Comparison of ENCODE assay signal across 34 cellular contexts in the genomic region with DNA sequence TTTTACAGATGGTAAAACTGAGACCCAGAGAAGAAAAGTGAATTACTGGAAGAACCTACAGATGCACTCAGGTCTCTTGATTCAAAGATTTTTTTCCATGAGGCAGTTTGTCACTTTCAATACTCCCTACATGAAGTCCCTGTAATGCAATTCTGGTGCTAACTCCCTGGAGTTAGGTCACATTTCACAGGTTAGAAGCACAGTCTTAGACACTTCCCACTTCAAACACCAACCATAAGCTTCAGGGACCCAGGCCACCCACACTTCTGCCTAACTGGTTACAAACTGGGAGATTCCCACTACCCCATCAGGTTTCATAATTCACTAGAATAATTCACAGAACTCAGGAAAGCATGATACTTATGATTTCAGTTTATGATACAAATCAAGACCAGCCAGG. TPM values are rescaled to one million over a fixed set of nuclear protein-coding genes. Genes with fewer than 3 reads are reported as not detected.
"Had no signal": no experiment of that assay in that cellular context is flagged by ENCODE, and none has a peak within 500 bp of the region (broad histone marks: within the 10 kb centered on the region; RNA-seq: fewer than 3 reads in every experiment).

No MANE protein-coding gene starts in this region.

- H3K4me3 Mint-ChIP-seq: activated naive CD4-positive, alpha-beta T cell treated with anti-CD3 and anti-CD28 coated beads, Interleukin-2, amount 50 U/mL, for 24 hours; activated T-cell treated with anti-CD3 and anti-CD28 coated beads, Interleukin-2, amount 50 U/mL, for 72 hours; T-helper 1 cell treated with Interleukin-12 subunit alpha and Interleukin-12 subunit beta and Interleukin-4 antibody, amounts not matched to agents 30 μg/mL and 1 μg/mL, for 36 hours; T-helper 2 cell treated with Interferon-gamma antibody and Interleukin-4, amounts not matched to agents 5 μg/mL and 100 μg/mL, for 36 hours had no signal

- H3K9me3 Mint-ChIP-seq: activated naive CD4-positive, alpha-beta T cell treated with anti-CD3 and anti-CD28 coated beads, Interleukin-2, amount 50 U/mL, for 24 hours; activated T-cell treated with anti-CD3 and anti-CD28 coated beads, Interleukin-2, amount 50 U/mL, for 72 hours; activated T-helper 2 cell treated with anti-CD3 and anti-CD28 coated beads, Interferon-gamma antibody, Interleukin-2, Interleukin-4, amounts not matched to agents 10 μg/mL and 5 μg/mL and 100 μg/mL, durations not matched to agents 14 hours and 24 hours and 36 hours; T-helper 1 cell treated with Interleukin-12 subunit alpha and Interleukin-12 subunit beta and Interleukin-4 antibody, amounts not matched to agents 30 μg/mL and 1 μg/mL, for 36 hours; T-helper 2 cell treated with Interferon-gamma antibody and Interleukin-4, amounts not matched to agents 5 μg/mL and 100 μg/mL, for 36 hours had no signal

- DNase-seq: activated CD4-positive, alpha-beta T cell treated with anti-CD3 and anti-CD28 coated beads, Interleukin-2, amount 50 U/mL, for 4 hours; activated gamma-delta T cell; activated naive CD4-positive, alpha-beta T cell treated with Interleukin-2 at 50 U/mL for 16 hours; activated T-cell treated with anti-CD3 and anti-CD28 coated beads for 4 hours; activated T-cell treated with anti-CD3 and anti-CD28 coated beads, Interleukin-2, amount 50 U/mL, for 72 hours; amniotic stem cell; aorta; brain microvascular endothelial cell; central memory CD4-positive, alpha-beta T cell; MM.1S; MV-4-11; NCI-H1092 treated with DMSO at 0.1 percent for 48 hours; NCI-H1417; NCI-H146; NCI-H187; NCI-H2029 treated with DMSO at 0.1 percent for 48 hours; NCI-H2107; NCI-H2171; NCI-H510A; NCI-H526; NCI-H748 treated with DMSO at 0.1 percent for 48 hours; NK-92 treated with Interleukin-12 subunit alpha and Interleukin-12 subunit beta, amount 100 ng/mL, for 24 hours; PC-3; Peyer's patch; RPMI8226; SHP77 treated with DMSO at 0.1 percent for 48 hours; SK-N-SH had no signal

- H3K27ac Mint-ChIP-seq: activated naive CD4-positive, alpha-beta T cell treated with anti-CD3 and anti-CD28 coated beads, Interleukin-2, amount 50 U/mL, for 24 hours; activated T-cell treated with anti-CD3 and anti-CD28 coated beads, Interleukin-2, amount 50 U/mL, for 72 hours; activated T-helper 2 cell treated with anti-CD3 and anti-CD28 coated beads, Interferon-gamma antibody, Interleukin-2, Interleukin-4, amounts not matched to agents 10 μg/mL and 5 μg/mL and 100 μg/mL, durations not matched to agents 14 hours and 24 hours and 36 hours; T-helper 1 cell treated with Interleukin-12 subunit alpha and Interleukin-12 subunit beta and Interleukin-4 antibody, amounts not matched to agents 30 μg/mL and 1 μg/mL, for 36 hours; T-helper 2 cell treated with Interferon-gamma antibody and Interleukin-4, amounts not matched to agents 5 μg/mL and 100 μg/mL, for 36 hours had no signal

- H3K4me1 Mint-ChIP-seq: activated naive CD4-positive, alpha-beta T cell treated with anti-CD3 and anti-CD28 coated beads, Interleukin-2, amount 50 U/mL, for 24 hours had no signal

- ATAC-seq: activated T-cell treated with anti-CD3 and anti-CD28 coated beads, Interleukin-2, amount 50 U/mL, for 72 hours; PC-3 had no signal

- H3K27me3 Mint-ChIP-seq: activated naive CD4-positive, alpha-beta T cell treated with anti-CD3 and anti-CD28 coated beads, Interleukin-2, amount 50 U/mL, for 24 hours had no signal

RNA-seq across cellular contexts. Expression of gene FOXI1, which starts 29.0 kb away (rescaled TPM):
- total RNA-seq: activated T-cell treated with anti-CD3 and anti-CD28 coated beads, Interleukin-2, amount 50 U/mL, for 72 hours; activated T-helper 2 cell treated with anti-CD3 and anti-CD28 coated beads, Interferon-gamma antibody, Interleukin-2, Interleukin-4, amounts not matched to agents 10 μg/mL and 5 μg/mL and 100 μg/mL, durations not matched to agents 14 hours and 24 hours and 36 hours; aorta; cerebellum; LHCN-M2; PC-3; Peyer's patch; SJSA1 had no signal
